Comparison of ENCODE assay signal across 1 cellular context in genomic region chr10:65719790-65720189, GRCh38.
TF ChIP-seq lines count a peak whose summit lies in the region.

No MANE protein-coding gene starts in this region.

TF ChIP-seq in GM12878, 131 proteins besides CTCF, POLR2A, EP300 and RAD21 (continued from another document):
- TF ChIP-seq REST (IDR thresholded peaks at IDR 0.05; ENCODE audit: low read depth, low read length), result no peak
- no peak for TF ChIP-seq GATAD2B (conservative IDR thresholded peaks at IDR 0.05; ENCODE audit: low read depth)
- no peak for TF ChIP-seq FOXK2 (IDR thresholded peaks at IDR 0.05)
- TF ChIP-seq TCF3 (IDR thresholded peaks at IDR 0.05; ENCODE audit: borderline replicate concordance, insufficient read depth, low read depth, low read length), result no peak
- no peak for TF ChIP-seq BRCA1 (IDR thresholded peaks at IDR 0.05; ENCODE audit: low read depth, low read length)
- TF ChIP-seq SREBF2 (IDR thresholded peaks at IDR 0.05; ENCODE audit: low read length), result no peak
- no peak for TF ChIP-seq USF2 (IDR thresholded peaks at IDR 0.05; ENCODE audit: borderline replicate concordance, low read depth, low read length)
- no peak for TF ChIP-seq RUNX3 (IDR thresholded peaks at IDR 0.05; ENCODE audit: low read length)
- TF ChIP-seq NFXL1 (IDR thresholded peaks at IDR 0.05; ENCODE audit: borderline replicate concordance), result no peak
- no peak for TF ChIP-seq TCF7 (IDR thresholded peaks at IDR 0.05; ENCODE audit: borderline replicate concordance)
TF ChIP-seq in GM12878: peak in this region for 2.
